In genomic region chr12:55699471-55700055, GRCh38 we compare ENCODE assay signal across 14 cellular contexts.
"Had no signal": no experiment of that assay in that cellular context is flagged by ENCODE, and none has a peak within 500 bp of the region (broad histone marks: within the 10 kb centered on the region; RNA-seq: fewer than 3 reads in every experiment).

No MANE protein-coding gene starts in this region.

- H3K4me3 ChIP-seq: body of pancreas, left lung, ovary, suprapubic skin had no signal

- H3K27me3 ChIP-seq: body of pancreas, left lung, ovary, suprapubic skin had no signal

- H3K36me3 ChIP-seq: left lung, ovary, suprapubic skin had no signal

- H3K9me3 ChIP-seq: body of pancreas, left lung, ovary, suprapubic skin had no signal

- ATAC-seq: body of pancreas, left lung, T-helper 17 cell, WTC11 had no signal

- DNase-seq: activated CD4-positive, alpha-beta T cell treated with anti-CD3 and anti-CD28 coated beads, Interleukin-2, amount 10 ng/mL, durations not matched to agents 24 days and 14 days; activated naive CD4-positive, alpha-beta T cell treated with anti-CD3 and anti-CD28 coated beads, Interleukin-2, amount 10 ng/mL, durations not matched to agents 7 days and 5 days; body of pancreas; dermis blood vessel endothelial cell; endodermal cell; islet precursor cell; left lung; mesenchymal stem cell; retina; stimulated activated naive CD4-positive, alpha-beta T cell; T-helper 17 cell had no signal

- H3K4me1 ChIP-seq: body of pancreas, left lung, suprapubic skin had no signal

- H3K27ac ChIP-seq: body of pancreas, left lung, ovary, suprapubic skin had no signal
